Comparison of ENCODE assay signal across 8 cellular contexts in the genomic region with DNA sequence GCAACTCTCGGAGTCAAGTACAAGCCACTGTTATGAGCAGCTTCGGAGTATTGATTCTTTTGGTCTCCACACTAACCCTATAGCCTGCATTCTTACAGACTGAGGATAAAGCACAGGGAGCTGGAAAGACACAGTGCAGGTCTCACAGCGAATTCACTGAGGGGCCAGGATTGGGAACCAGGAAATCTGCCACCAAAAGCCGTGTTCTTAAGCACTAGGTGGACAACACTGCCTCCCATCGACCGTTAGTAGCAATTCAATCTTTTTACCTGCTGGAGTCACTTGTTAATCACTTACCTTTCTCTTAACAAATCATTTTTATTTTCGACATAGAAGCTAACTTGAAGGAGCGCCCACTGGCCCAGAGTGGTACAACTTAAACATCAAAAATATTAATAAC. TPM values are rescaled to one million over a fixed set of nuclear protein-coding genes. Genes with fewer than 3 reads are reported as not detected.
DNase-seq lines count a peak whose midpoint lies in the region; ATAC-seq lines count a peak whose summit lies in the region.

No MANE protein-coding gene starts in this region.

- ATAC-seq in GM18502 (IDR thresholded peaks at IDR 0.05; ENCODE audit: poor library complexity, unreplicated experiment) (no peak), GM18517 (IDR thresholded peaks at IDR 0.05; ENCODE audit: unreplicated experiment) (no peak)

- DNase-seq in NCI-H1092 treated with DMSO at 0.1 percent for 48 hours (lab: John Stamatoyannopoulos, UW) (peak; percentile 42), NCI-H1092 (lab: John Stamatoyannopoulos, UW) (no peak), HT-29 (ENCODE audit: low spot score) (peak; percentile 71), UCSD-AML1 (lab: John Stamatoyannopoulos, UW; ENCODE audit: unreplicated experiment) (peak; percentile 23), iPS DF 4.7 (ENCODE audit: extremely low read depth, low spot score) (peak; percentile 66), middle frontal gyrus (ENCODE audit: extremely low spot score, low spot score) (no peak)

RNA-seq across cellular contexts. Expression of a gene that starts 6.3 kb away (rescaled TPM):
- not detected in 2 replicates for total RNA-seq in HT-29 (2014; rRNA removed; shearing (Covaris generic))

RNA-seq across cellular contexts. Expression of a gene that starts 20.3 kb away (rescaled TPM):
- 71.8 and 75.9 TPM in 2 replicates for total RNA-seq in HT-29 (2014; rRNA removed; shearing (Covaris generic))

RNA-seq across cellular contexts. Expression of a gene that starts 28.8 kb away (rescaled TPM):
- total RNA-seq in HT-29 (2014; rRNA removed; shearing (Covaris generic)), result 0.13 TPM in 1 of 2 replicates, not detected in the other

RNA-seq across cellular contexts. Expression of a gene that starts 36.6 kb away (rescaled TPM):
- total RNA-seq in HT-29 (2014; rRNA removed; shearing (Covaris generic)), result 218 and 225 TPM in 2 replicates

RNA-seq across cellular contexts. Expression of a gene that starts 46.8 kb away (rescaled TPM):
- total RNA-seq in HT-29 (2014; rRNA removed; shearing (Covaris generic)), result 184 and 206 TPM in 2 replicates

Comparison
In these comparisons a context has a peak if more than half of its experiments do, and no peak if none do; other contexts are left out.
1. DNase-seq: peak in NCI-H1092 treated with DMSO at 0.1 percent for 48 hours (single experiment), HT-29 (single experiment), UCSD-AML1 (single experiment) and iPS DF 4.7 (single experiment); none in NCI-H1092 (single experiment) and middle frontal gyrus (single experiment).